ENCODE assay signal across 7 cellular contexts in the genomic region with DNA sequence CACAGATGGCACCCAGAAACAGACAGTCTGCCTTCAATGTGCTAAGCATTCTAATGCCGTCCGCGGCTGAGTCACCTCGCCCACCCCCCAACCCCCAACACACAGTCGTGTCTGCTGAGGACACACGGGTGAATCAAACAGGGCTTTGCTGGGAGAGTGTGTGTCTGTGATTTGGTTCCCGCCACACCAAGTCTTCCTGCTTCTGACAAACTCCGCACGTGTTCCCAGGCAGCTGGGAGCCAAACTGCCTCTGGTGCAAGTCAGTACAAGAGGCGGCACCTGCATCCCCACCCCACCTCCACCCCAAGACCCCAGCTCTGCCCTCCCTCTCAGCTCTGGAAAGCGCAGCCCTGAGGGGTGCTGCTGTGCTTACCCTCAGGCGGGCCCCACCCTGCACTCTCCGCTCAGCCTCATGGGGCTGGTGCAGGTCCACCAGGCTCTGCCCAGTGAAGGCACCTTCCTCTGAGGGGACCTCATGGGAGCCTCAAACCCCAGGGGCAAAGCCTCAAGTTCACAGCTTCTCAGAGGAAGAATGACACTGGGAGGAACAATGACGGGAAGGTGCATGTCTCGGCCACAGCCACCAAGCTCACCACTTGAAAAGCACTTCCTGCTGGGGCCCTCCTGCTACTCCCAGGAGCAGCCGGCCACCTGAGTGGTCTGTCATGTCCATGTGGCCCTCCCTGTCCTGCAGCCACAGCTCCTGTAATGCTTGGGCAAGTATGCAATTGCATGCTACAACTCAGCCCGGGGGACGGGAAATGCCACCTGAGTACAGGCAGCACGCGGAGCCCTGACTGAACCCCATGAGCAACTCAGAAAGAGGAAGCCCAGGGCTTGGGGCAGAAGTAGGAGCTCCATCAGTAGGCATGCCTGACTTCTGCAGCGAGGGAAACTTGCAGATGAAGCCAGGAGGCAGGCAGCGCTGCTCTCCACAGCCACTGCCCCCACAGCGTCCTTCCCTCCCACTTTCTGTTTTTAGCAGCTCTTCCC. TPM values are rescaled to one million over a fixed set of nuclear protein-coding genes. Genes with fewer than 3 reads are reported as not detected.
DNase-seq lines count a peak whose midpoint lies in the region; ATAC-seq, FAIRE-seq and TF ChIP-seq lines count a peak whose summit lies in the region.

No MANE protein-coding gene starts in this region.

- no peak overlapping the region for H3K4me3 ChIP-seq in astrocyte (ENCODE audit: insufficient read depth, low read depth, low read length)
- peak overlapping the region; percentile 32 for H3K4me3 ChIP-seq in lower lobe of right lung
- H3K4me3 ChIP-seq in subcutaneous abdominal adipose tissue (ENCODE audit: low read depth in 1 of 5, low read length in 5 of 5), result peak overlapping the region; percentile 31 to 61 (median 43)
- no peak overlapping the region for H3K4me3 ChIP-seq in MG63

- no peaks in the 10 kb centered on the region for H3K9me3 Mint-ChIP-seq in astrocyte (ENCODE audit: unreplicated experiment)

- no peaks in the 10 kb centered on the region for H3K9me3 ChIP-seq in astrocyte (ENCODE audit: insufficient read depth, low read depth, low read length)
- H3K9me3 ChIP-seq in lower lobe of right lung, result no peaks in the 10 kb centered on the region
- no peaks in the 10 kb centered on the region for H3K9me3 ChIP-seq in subcutaneous abdominal adipose tissue (ENCODE audit: control insufficient read depth in 5 of 5, low read length in 5 of 5)
- no peaks in the 10 kb centered on the region for H3K9me3 ChIP-seq in MG63

- H4K20me1 ChIP-seq in astrocyte (ENCODE audit: insufficient read depth, low read length), result peaks cover 97% of the 10 kb centered on the region

- no peaks in the 10 kb centered on the region for H3K27me3 Mint-ChIP-seq in astrocyte (ENCODE audit: low read depth, unreplicated experiment)

- no peak overlapping the region for H3K27ac ChIP-seq in astrocyte (ENCODE audit: low read depth, low read length)
- H3K27ac ChIP-seq in lower lobe of right lung, result peak overlapping the region; percentile 64
- no peak overlapping the region for H3K27ac ChIP-seq in subcutaneous abdominal adipose tissue (ENCODE audit: low read depth, low read length)

- peaks cover 98% of the 10 kb centered on the region for H3K79me2 ChIP-seq in astrocyte (ENCODE audit: insufficient read depth, low read length)

- H3K4me1 ChIP-seq in astrocyte (ENCODE audit: insufficient read depth, low read length) (peaks cover 53% of the 10 kb centered on the region), lower lobe of right lung (peaks cover 90% of the 10 kb centered on the region), subcutaneous abdominal adipose tissue (ENCODE audit: control insufficient read depth in 5 of 5, insufficient read depth in 5 of 5, low read length in 5 of 5) (peaks cover 34 to 83% (median 80%) of the 10 kb centered on the region in 5 donors)

- peak overlapping the region; percentile 35 for H3K9ac ChIP-seq in astrocyte (ENCODE audit: low read length)
- H3K9ac ChIP-seq in subcutaneous abdominal adipose tissue (ENCODE audit: low read length in 5 of 5), result peak overlapping the region in 3 of 5 donors; percentile 26 to 35 (median 31)

- H3K36me3 ChIP-seq in astrocyte (ENCODE audit: insufficient read depth, low read length) (no peaks in the 10 kb centered on the region), lower lobe of right lung (no peaks in the 10 kb centered on the region), subcutaneous abdominal adipose tissue (ENCODE audit: control insufficient read depth in 5 of 5, insufficient read depth in 5 of 5, low read length in 5 of 5) (no peaks in the 10 kb centered on the region), MG63 (peaks cover 7% of the 10 kb centered on the region)

- intact Hi-C loops in lower lobe of right lung (cut with DNase I), result no loop called here

- H3K27me3 ChIP-seq in astrocyte (ENCODE audit: insufficient read depth, low read length) (no peaks in the 10 kb centered on the region), lower lobe of right lung (ENCODE audit: low read depth) (no peaks in the 10 kb centered on the region), subcutaneous abdominal adipose tissue (ENCODE audit: control insufficient read depth in 5 of 5, insufficient read depth in 4 of 5, low read length in 5 of 5) (peaks cover 0 to 3% (median 0%) of the 10 kb centered on the region in 5 donors), MG63 (no peaks in the 10 kb centered on the region)

- H3K4me1 Mint-ChIP-seq in astrocyte (ENCODE audit: low read depth, unreplicated experiment), result peaks cover 59% of the 10 kb centered on the region

- no peak overlapping the region for H2AFZ ChIP-seq in astrocyte (ENCODE audit: low read depth, low read length)

- peak overlapping the region; percentile 91 for H3K27ac Mint-ChIP-seq in astrocyte (ENCODE audit: unreplicated experiment)

- DNase-seq in T-helper 2 cell (peak in 3 of 5 experiments; percentile 35 to 75 (median 73)), astrocyte (ENCODE audit: low read depth) (peak; percentile 58), lower lobe of right lung (peak; percentile 75), NCI-H2196 treated with DMSO at 0.1 percent for 48 hours (lab: John Stamatoyannopoulos, UW; ENCODE audit: unreplicated experiment) (no peak), MG63 (no peak)

- peaks cover 6% of the 10 kb centered on the region for H3K36me3 Mint-ChIP-seq in astrocyte (ENCODE audit: low read depth, unreplicated experiment)

- ATAC-seq in HG03097 (IDR thresholded peaks at IDR 0.05; ENCODE audit: low FRiP score, unreplicated experiment), result peak; percentile 20
- peak; percentile 28 to 49 for ATAC-seq in lower lobe of right lung

- no peak for TF ChIP-seq CTCF in astrocyte (IDR thresholded peaks at IDR 0.05; ENCODE audit: insufficient read depth, low read depth, low read length)
- no peak for TF ChIP-seq CTCF in lower lobe of right lung (IDR thresholded peaks at IDR 0.05)

- peak overlapping the region; percentile 69 for H3K4me3 Mint-ChIP-seq in astrocyte (ENCODE audit: unreplicated experiment)

- FAIRE-seq in astrocyte (lab: Jason Lieb, UNC), result no peak

- H3K4me2 ChIP-seq in astrocyte (ENCODE audit: low read length), result peak overlapping the region; percentile 64

RNA-seq across cellular contexts. Expression of a gene that starts 15.1 kb away (rescaled TPM):
- total RNA-seq in astrocyte (63.1 and 66.2 TPM in 2 replicates), lower lobe of right lung (47.3 TPM)
- 28.0 and 30.5 TPM in 2 replicates for total RNA-seq in MG63 (2014; rRNA removed; shearing (Covaris generic); ENCODE audit: low replicate concordance)

RNA-seq across cellular contexts. Expression of a gene that starts 40.7 kb away (rescaled TPM):
- total RNA-seq in astrocyte (11.8 and 15.0 TPM in 2 replicates), lower lobe of right lung (11.1 TPM)
- 10.5 and 10.9 TPM in 2 replicates for total RNA-seq in MG63 (2014; rRNA removed; shearing (Covaris generic); ENCODE audit: low replicate concordance)

RNA-seq across cellular contexts. Expression of a gene that starts 45.1 kb away (rescaled TPM):
- total RNA-seq in astrocyte, result 41.5 and 45.3 TPM in 2 replicates
- total RNA-seq in lower lobe of right lung, result 35.4 TPM
- total RNA-seq in MG63 (2014; rRNA removed; shearing (Covaris generic); ENCODE audit: low replicate concordance), result 1.8 and 2.0 TPM in 2 replicates

Comparison
In these comparisons a context has a peak if more than half of its experiments do, and no peak if none do; other contexts are left out.
1. DNase-seq: peak in T-helper 2 cell (3 of 5), astrocyte (single experiment) and lower lobe of right lung (single experiment); none in NCI-H2196 treated with DMSO at 0.1 percent for 48 hours (single experiment) and MG63 (single experiment).
2. H3K4me3 ChIP-seq: peak in lower lobe of right lung (single experiment) and subcutaneous abdominal adipose tissue (5 of 5); none in astrocyte (single experiment) and MG63 (single experiment).
3. RNA of a gene that starts 45.1 kb away (total RNA-seq): 41.5 to 45.3 TPM in astrocyte and 35.4 TPM in lower lobe of right lung (single experiment); 1.8 to 2.0 TPM in MG63; every median in the first group is over 10 times any median in the second.